Comparison of ENCODE assay signal across 28 cellular contexts in genomic region chr5:1042626-1043025, GRCh38. TPM values are rescaled to one million over a fixed set of nuclear protein-coding genes. Genes with fewer than 3 reads are reported as not detected.
DNase-seq lines count a peak whose midpoint lies in the region; ATAC-seq and TF ChIP-seq lines count a peak whose summit lies in the region.
"Had no signal": no experiment of that assay in that cellular context is flagged by ENCODE, and none has a peak within 500 bp of the region (broad histone marks: within the 10 kb centered on the region; RNA-seq: fewer than 3 reads in every experiment).

No MANE protein-coding gene starts in this region.

- CTCF ChIA-PET in CD8-positive, alpha-beta T cell (lab: Charles Lee): no interaction called here

- no peak for ATAC-seq in activated T-cell treated with anti-CD3 and anti-CD28 coated beads, Interleukin-2, amount 50 U/mL, for 72 hours (replicated peaks in 1 of 2)
- ATAC-seq in CD8-positive, alpha-beta T cell: no peak
- no peak for ATAC-seq in activated T-helper 17 cell treated with anti-CD3 and anti-CD28 coated beads, Interleukin-2, amount 50 U/mL, for 72 hours (replicated peaks)
- no peak for ATAC-seq in GM19455 (IDR thresholded peaks at IDR 0.05; ENCODE audit: unreplicated experiment)
- ATAC-seq: HepG2, K562, PC-3 had no signal

- H3K4me3 ChIP-seq in CD8-positive, alpha-beta T cell (ENCODE audit: low read depth, low read length): no peak overlapping the region
- H3K4me3 ChIP-seq in sigmoid colon: no peak overlapping the region
- H3K4me3 ChIP-seq: BLaER1 treated with 17β-estradiol and CSF1 and Interleukin-3, amounts not matched to agents 10 nM and 100 nM; K562 had no signal

- no peak for TF ChIP-seq CTCF in CD8-positive, alpha-beta T cell (IDR thresholded peaks at IDR 0.05)
- TF ChIP-seq CTCF in sigmoid colon (IDR thresholded peaks at IDR 0.05): no peak

- no peaks in the 10 kb centered on the region for H3K9me3 ChIP-seq in CD8-positive, alpha-beta T cell (ENCODE audit: low read length)
- H3K9me3 ChIP-seq in sigmoid colon: no peaks in the 10 kb centered on the region
- H3K9me3 ChIP-seq: SK-N-SH had no signal

- no peak for TF ChIP-seq POLR2A in sigmoid colon (IDR thresholded peaks at IDR 0.05)

- no peaks in the 10 kb centered on the region for H3K36me3 Mint-ChIP-seq in activated T-cell treated with anti-CD3 and anti-CD28 coated beads, Interleukin-2, amount 50 U/mL, for 24 hours (ENCODE audit: low read depth)
- peaks cover 48 to 65% of the 10 kb centered on the region in 2 donors for H3K36me3 Mint-ChIP-seq in activated T-cell treated with anti-CD3 and anti-CD28 coated beads, Interleukin-2, amount 50 U/mL, for 72 hours (ENCODE audit: insufficient read depth in 2 of 2)
- no peaks in the 10 kb centered on the region for H3K36me3 Mint-ChIP-seq in CD8-positive, alpha-beta T cell
- no peaks in the 10 kb centered on the region for H3K36me3 Mint-ChIP-seq in activated T-helper 17 cell treated with anti-CD3 and anti-CD28 coated beads, Interleukin-2, amount 50 U/mL, for 72 hours (ENCODE audit: low read depth)
- H3K36me3 Mint-ChIP-seq: CD4-positive, alpha-beta memory T cell had no signal

- no peaks in the 10 kb centered on the region for H3K36me3 ChIP-seq in CD8-positive, alpha-beta T cell (ENCODE audit: insufficient read depth, low read length)
- no peaks in the 10 kb centered on the region for H3K36me3 ChIP-seq in sigmoid colon

- no peaks in the 10 kb centered on the region for H3K27me3 ChIP-seq in CD8-positive, alpha-beta T cell (ENCODE audit: insufficient read depth, low read length)
- no peaks in the 10 kb centered on the region for H3K27me3 ChIP-seq in sigmoid colon
- H3K27me3 ChIP-seq: BLaER1 treated with 17β-estradiol and CSF1 and Interleukin-3, amounts not matched to agents 10 nM and 100 nM had no signal

- H3K27ac ChIP-seq in CD8-positive, alpha-beta T cell (ENCODE audit: low read depth, low read length): no peak overlapping the region
- no peak overlapping the region for H3K27ac ChIP-seq in sigmoid colon
- H3K27ac ChIP-seq: BLaER1 treated with 17β-estradiol and CSF1 and Interleukin-3, amounts not matched to agents 10 nM and 100 nM had no signal

- peaks cover 67% of the 10 kb centered on the region for H3K9me3 Mint-ChIP-seq in activated T-cell treated with anti-CD3 and anti-CD28 coated beads, Interleukin-2, amount 50 U/mL, for 24 hours
- peaks cover 67 to 68% of the 10 kb centered on the region in 2 donors for H3K9me3 Mint-ChIP-seq in activated T-cell treated with anti-CD3 and anti-CD28 coated beads, Interleukin-2, amount 50 U/mL, for 72 hours
- no peaks in the 10 kb centered on the region for H3K9me3 Mint-ChIP-seq in CD8-positive, alpha-beta T cell
- peaks cover 69% of the 10 kb centered on the region for H3K9me3 Mint-ChIP-seq in activated T-helper 17 cell treated with anti-CD3 and anti-CD28 coated beads, Interleukin-2, amount 50 U/mL, for 72 hours

- H3K27me3 Mint-ChIP-seq in activated T-cell treated with anti-CD3 and anti-CD28 coated beads, Interleukin-2, amount 50 U/mL, for 24 hours: no peaks in the 10 kb centered on the region
- no peaks in the 10 kb centered on the region for H3K27me3 Mint-ChIP-seq in activated T-cell treated with anti-CD3 and anti-CD28 coated beads, Interleukin-2, amount 50 U/mL, for 72 hours (ENCODE audit: low read depth)
- no peaks in the 10 kb centered on the region for H3K27me3 Mint-ChIP-seq in CD8-positive, alpha-beta T cell (ENCODE audit: low read depth)
- no peaks in the 10 kb centered on the region for H3K27me3 Mint-ChIP-seq in activated T-helper 17 cell treated with anti-CD3 and anti-CD28 coated beads, Interleukin-2, amount 50 U/mL, for 72 hours
- H3K27me3 Mint-ChIP-seq: CD4-positive, alpha-beta memory T cell had no signal

- H3K27ac Mint-ChIP-seq in activated T-cell treated with anti-CD3 and anti-CD28 coated beads, Interleukin-2, amount 50 U/mL, for 24 hours: peak overlapping the region; percentile 11
- H3K27ac Mint-ChIP-seq in activated T-cell treated with anti-CD3 and anti-CD28 coated beads, Interleukin-2, amount 50 U/mL, for 72 hours: no peak overlapping the region
- peak overlapping the region; percentile 42 for H3K27ac Mint-ChIP-seq in CD8-positive, alpha-beta T cell
- peak overlapping the region; percentile 61 for H3K27ac Mint-ChIP-seq in activated T-helper 17 cell treated with anti-CD3 and anti-CD28 coated beads, Interleukin-2, amount 50 U/mL, for 72 hours

- POLR2A ChIA-PET in CD8-positive, alpha-beta T cell (lab: Charles Lee): no interaction called here

- H3K4me3 Mint-ChIP-seq in activated T-cell treated with anti-CD3 and anti-CD28 coated beads, Interleukin-2, amount 50 U/mL, for 24 hours: no peak overlapping the region
- H3K4me3 Mint-ChIP-seq in activated T-cell treated with anti-CD3 and anti-CD28 coated beads, Interleukin-2, amount 50 U/mL, for 72 hours: no peak overlapping the region
- H3K4me3 Mint-ChIP-seq in CD8-positive, alpha-beta T cell: no peak overlapping the region
- H3K4me3 Mint-ChIP-seq in activated T-helper 17 cell treated with anti-CD3 and anti-CD28 coated beads, Interleukin-2, amount 50 U/mL, for 72 hours: no peak overlapping the region
- H3K4me3 Mint-ChIP-seq: CD4-positive, alpha-beta memory T cell had no signal

- peaks cover 13% of the 10 kb centered on the region for H3K4me1 Mint-ChIP-seq in activated T-cell treated with anti-CD3 and anti-CD28 coated beads, Interleukin-2, amount 50 U/mL, for 24 hours (ENCODE audit: low read depth)
- H3K4me1 Mint-ChIP-seq in activated T-cell treated with anti-CD3 and anti-CD28 coated beads, Interleukin-2, amount 50 U/mL, for 72 hours (ENCODE audit: low read depth): peaks cover 11% of the 10 kb centered on the region
- H3K4me1 Mint-ChIP-seq in CD8-positive, alpha-beta T cell (ENCODE audit: low read depth): peaks cover 5% of the 10 kb centered on the region
- peaks cover 70% of the 10 kb centered on the region for H3K4me1 Mint-ChIP-seq in activated T-helper 17 cell treated with anti-CD3 and anti-CD28 coated beads, Interleukin-2, amount 50 U/mL, for 72 hours

- TF ChIP-seq EP300 in sigmoid colon (IDR thresholded peaks at IDR 0.05): no peak

- DNase-seq in activated T-cell treated with anti-CD3 and anti-CD28 coated beads, Interleukin-2, amount 50 U/mL, for 24 hours: no peak
- no peak for DNase-seq in activated T-cell treated with anti-CD3 and anti-CD28 coated beads, Interleukin-2, amount 50 U/mL, for 72 hours
- DNase-seq in CD8-positive, alpha-beta T cell: no peak
- DNase-seq in sigmoid colon: peak; percentile 4
- no peak for DNase-seq in retina
- no peak for DNase-seq in GM19240 (ENCODE audit: insufficient read length, low spot score)
- DNase-seq: AML-193; CD4-positive, alpha-beta memory T cell; DMS 273 treated with DMSO at 0.1 percent for 48 hours; DMS79 treated with DMSO at 0.1 percent for 48 hours; GF-D8; MV-4-11; NCI-H1105 treated with DMSO at 0.1 percent for 48 hours; NCI-H146; NCI-H1930; NCI-H446 treated with DMSO at 0.1 percent for 48 hours; NCI-H526; NCI-H82; NK-92 treated with Interleukin-12 subunit alpha and Interleukin-12 subunit beta, amount 100 ng/mL, for 24 hours; PC-3; SK-N-SH had no signal

- 88 to 91% methylated on average over 7 of the region's 7 CpGs for WGBS in sigmoid colon, 2 donors

- intact Hi-C loops in CD8-positive, alpha-beta T cell (cut with DNase I, micrococcal nuclease): no loop called here
- intact Hi-C loops in sigmoid colon (cut with DNase I): no loop called here

- H3K4me1 ChIP-seq in CD8-positive, alpha-beta T cell (ENCODE audit: insufficient read depth, low read length): no peaks in the 10 kb centered on the region
- H3K4me1 ChIP-seq in sigmoid colon: no peaks in the 10 kb centered on the region

RNA-seq across cellular contexts. Expression of gene NKD2, which starts 34.0 kb away (rescaled TPM):
- 10 to 100 TPM; 18.7 to 25.0 TPM for total RNA-seq in activated T-cell treated with anti-CD3 and anti-CD28 coated beads, Interleukin-2, amount 50 U/mL, for 72 hours
- total RNA-seq in CD8-positive, alpha-beta T cell: under 1 TPM in 1 of 2 experiments, not detected in 1; 0.33 TPM
- 1 to 10 TPM in 1 of 2 donors, under 1 TPM in 1; 0.37 to 1.2 TPM for total RNA-seq in activated T-helper 17 cell treated with anti-CD3 and anti-CD28 coated beads, Interleukin-2, amount 50 U/mL, for 72 hours
- total RNA-seq in sigmoid colon: 1 to 10 TPM in 3 of 4 donors, under 1 TPM in 1; 0.71 to 4.4 (median 2.0) TPM
- polyA plus RNA-seq in sigmoid colon: 1 to 10 TPM in 2 of 3 donors, under 1 TPM in 1; 0.60 to 4.0 (median 1.8) TPM
- total RNA-seq: CD4-positive, alpha-beta memory T cell; HT1080; LHCN-M2 had no signal
- polyA plus RNA-seq: CD4-positive, alpha-beta memory T cell; SK-N-SH had no signal
